Comparison of ENCODE assay signal across 8 cellular contexts in genomic region chr4:139554726-139555072, GRCh38. TPM values are rescaled to one million over a fixed set of nuclear protein-coding genes. Genes with fewer than 3 reads are reported as not detected.
DNase-seq lines count a peak whose midpoint lies in the region; ATAC-seq and TF ChIP-seq lines count a peak whose summit lies in the region.

No MANE protein-coding gene starts in this region.

- H3K27me3 ChIP-seq in right atrium auricular region (no peaks in the 10 kb centered on the region), uterus (no peaks in the 10 kb centered on the region)

- DNase-seq in right atrium auricular region (ENCODE audit: low spot score) = no peak
- DNase-seq in left ventricle myocardium superior = no peak
- DNase-seq in mesothelial cell of epicardium (ENCODE audit: low spot score in 2 of 2, unreplicated experiment in 2 of 2) = no peak
- no peak for DNase-seq in uterus
- DNase-seq in NCI-H69 (lab: John Stamatoyannopoulos, UW) = no peak

- peaks cover 29% of the 10 kb centered on the region for H3K27me3 Mint-ChIP-seq in brain
- peaks cover 29% of the 10 kb centered on the region for H3K27me3 Mint-ChIP-seq in mesothelial cell of epicardium (ENCODE audit: low read depth)

- no peaks in the 10 kb centered on the region for H3K9me3 ChIP-seq in right atrium auricular region
- no peaks in the 10 kb centered on the region for H3K9me3 ChIP-seq in uterus

- H3K4me1 Mint-ChIP-seq in brain (peaks cover 77% of the 10 kb centered on the region), mesothelial cell of epicardium (peaks cover 66% of the 10 kb centered on the region)

- intact Hi-C loops in left ventricle myocardium superior (cut with micrococcal nuclease) = no loop called here
- intact Hi-C loops in uterus (cut with DNase I; ENCODE audit: low total_unique reads) = loop anchor here (10.0 kb wide), 1 partner anchor 100 kb away; the partner anchor contains the start of gene RAB33B

- ATAC-seq in left ventricle myocardium superior (no peak), HG03457 (IDR thresholded peaks at IDR 0.05; ENCODE audit: unreplicated experiment) (no peak), GM18867 (IDR thresholded peaks at IDR 0.05; ENCODE audit: unreplicated experiment) (no peak)

- TF ChIP-seq CTCF in right atrium auricular region (IDR thresholded peaks at IDR 0.05) (no peak), brain (conservative IDR thresholded peaks at IDR 0.05) (no peak), mesothelial cell of epicardium (IDR thresholded peaks at IDR 0.05; ENCODE audit: unreplicated experiment) (no peak), uterus (IDR thresholded peaks at IDR 0.05) (no peak)

- H3K4me3 Mint-ChIP-seq in brain = peak overlapping the region; percentile 88 to 99 (median 95)
- H3K4me3 Mint-ChIP-seq in mesothelial cell of epicardium = peak overlapping the region; percentile 94

- no peak for TF ChIP-seq POLR2A in uterus (IDR thresholded peaks at IDR 0.05)

- no peaks in the 10 kb centered on the region for H3K9me3 Mint-ChIP-seq in brain
- H3K9me3 Mint-ChIP-seq in mesothelial cell of epicardium = no peaks in the 10 kb centered on the region

- H3K4me1 ChIP-seq in right atrium auricular region (peaks cover 0 to 67% of the 10 kb centered on the region in 2 donors), uterus (peaks cover 0 to 15% of the 10 kb centered on the region in 2 donors)

- H3K4me3 ChIP-seq in right atrium auricular region (peak overlapping the region; percentile 79 to 80), uterus (peak overlapping the region; percentile 74 to 78)

- H3K27ac ChIP-seq in right atrium auricular region = peak overlapping the region; percentile 94 to 98
- H3K27ac ChIP-seq in uterus = peak overlapping the region; percentile 98

- no peaks in the 10 kb centered on the region for H3K36me3 ChIP-seq in right atrium auricular region
- H3K36me3 ChIP-seq in uterus = no peaks in the 10 kb centered on the region

- peak overlapping the region; percentile 88 to 99 (median 98) for H3K27ac Mint-ChIP-seq in brain
- H3K27ac Mint-ChIP-seq in mesothelial cell of epicardium = peak overlapping the region; percentile 99

- H3K36me3 Mint-ChIP-seq in brain (no peaks in the 10 kb centered on the region), mesothelial cell of epicardium (no peaks in the 10 kb centered on the region)

RNA-seq across cellular contexts. Expression of gene SETD7, which starts 1.3 kb away (rescaled TPM):
- total RNA-seq in right atrium auricular region (10 to 100 TPM; 51.8 to 69.5 TPM), left ventricle myocardium superior (50.0 TPM), mesothelial cell of epicardium (15.4 to 18.0 TPM (median 17.5 TPM) in 3 replicates), uterus (10 to 100 TPM; 38.9 to 80.6 (median 59.3) TPM)
- 18.3 TPM for polyA plus RNA-seq in brain (ENCODE audit: insufficient read depth, low read depth, low replicate concordance)
